In the genomic region with DNA sequence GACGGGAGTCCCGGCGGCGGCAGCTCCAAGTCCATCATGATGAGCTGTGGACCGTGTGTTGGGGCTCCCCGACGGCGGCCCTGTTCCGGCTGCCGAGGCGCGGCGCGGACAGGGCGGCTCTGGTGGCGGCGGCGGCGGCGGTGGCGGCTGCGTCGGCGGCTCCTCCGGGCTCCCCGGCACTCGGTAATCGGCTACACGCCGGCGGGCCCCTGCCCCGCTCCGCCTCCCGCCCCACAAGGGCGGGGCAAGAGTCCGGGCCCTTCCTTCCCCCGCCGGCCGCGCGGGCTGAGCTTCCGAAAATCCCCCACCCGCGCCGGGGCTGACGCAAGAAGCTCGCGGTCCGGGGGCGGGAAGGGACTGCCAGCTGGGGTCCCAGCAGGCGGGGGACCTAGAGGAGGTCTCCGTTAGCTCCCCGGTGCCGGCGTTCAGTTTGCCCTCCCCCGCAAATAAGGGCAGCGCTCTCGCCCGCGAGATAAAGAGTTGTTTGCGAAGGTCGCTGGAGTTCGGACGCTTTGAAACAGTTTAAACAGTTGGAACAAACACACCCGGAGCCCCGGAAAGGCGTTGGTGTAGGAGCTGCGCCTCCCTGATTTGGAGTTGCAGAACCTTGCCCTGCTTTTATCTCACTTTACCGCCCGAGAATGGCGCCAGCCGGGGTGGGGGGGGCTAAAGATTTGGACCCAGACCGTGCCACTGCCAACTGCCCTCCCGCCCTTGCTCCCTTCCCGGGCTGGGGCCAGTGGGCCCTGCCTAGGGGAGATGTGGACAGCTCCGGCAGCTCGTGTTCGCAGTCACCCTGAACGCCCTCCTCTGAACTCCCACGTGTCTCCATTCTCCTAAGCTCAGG, we compare ENCODE assay signal across 1 cellular context.
TF ChIP-seq lines count a peak whose summit lies in the region.

Gene NFE2L2, minus strand, starts transcription at position 189 of the 847 bp plus-strand sequence. Its CDS starts 151 bp downstream, at position 38.

TF ChIP-seq in HepG2, 621 proteins besides CTCF, POLR2A, EP300 and RAD21 (continued from another document and continues in another):
- TF ChIP-seq, protein P1, sequence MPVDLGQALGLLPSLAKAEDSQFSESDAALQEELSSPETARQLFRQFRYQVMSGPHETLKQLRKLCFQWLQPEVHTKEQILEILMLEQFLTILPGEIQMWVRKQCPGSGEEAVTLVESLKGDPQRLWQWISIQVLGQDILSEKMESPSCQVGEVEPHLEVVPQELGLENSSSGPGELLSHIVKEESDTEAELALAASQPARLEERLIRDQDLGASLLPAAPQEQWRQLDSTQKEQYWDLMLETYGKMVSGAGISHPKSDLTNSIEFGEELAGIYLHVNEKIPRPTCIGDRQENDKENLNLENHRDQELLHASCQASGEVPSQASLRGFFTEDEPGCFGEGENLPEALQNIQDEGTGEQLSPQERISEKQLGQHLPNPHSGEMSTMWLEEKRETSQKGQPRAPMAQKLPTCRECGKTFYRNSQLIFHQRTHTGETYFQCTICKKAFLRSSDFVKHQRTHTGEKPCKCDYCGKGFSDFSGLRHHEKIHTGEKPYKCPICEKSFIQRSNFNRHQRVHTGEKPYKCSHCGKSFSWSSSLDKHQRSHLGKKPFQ (CRISPR knock-in tag; IDR thresholded peaks at IDR 0.05; ENCODE audit: insufficient replicate concordance): peak; percentile 88
- TF ChIP-seq CCAR2 (optimal IDR thresholded peaks at IDR 0.05; ENCODE audit: low read depth, low read length) (peak; percentile 73), STAT6 (CRISPR knock-in tag; IDR thresholded peaks at IDR 0.05; ENCODE audit: borderline replicate concordance) (peak; percentile 84; the same call in 1 of the 2 replicates), MTA3 (CRISPR knock-in tag; IDR thresholded peaks at IDR 0.05) (no peak), ZNF772 (CRISPR knock-in tag; IDR thresholded peaks at IDR 0.05) (no peak; the same call in 1 of the 2 replicates), ZNF24 (IDR thresholded peaks at IDR 0.05) (no peak; the same call in 1 of the 2 replicates), KDM4B (CRISPR knock-in tag; IDR thresholded peaks at IDR 0.05) (no peak; the same call in none of the 2 replicates), ZNF256 (CRISPR knock-in tag; conservative IDR thresholded peaks at IDR 0.05) (no peak), RCOR2 (CRISPR knock-in tag; IDR thresholded peaks at IDR 0.05) (peak; percentile 76), U2AF1 (optimal IDR thresholded peaks at IDR 0.05; ENCODE audit: low read depth, low read length) (peak; percentile 84), ZNF543 (CRISPR knock-in tag; IDR thresholded peaks at IDR 0.05) (peak; percentile 96), NCOA5 (CRISPR knock-in tag; IDR thresholded peaks at IDR 0.05) (no peak), ZKSCAN1 (IDR thresholded peaks at IDR 0.05; ENCODE audit: low read length) (no peak), ZNF503 (CRISPR knock-in tag; IDR thresholded peaks at IDR 0.05) (peak; percentile 98), ATF1 (CRISPR knock-in tag; IDR thresholded peaks at IDR 0.05) (peak; percentile 71), NONO (IDR thresholded peaks at IDR 0.05) (no peak), NONO (CRISPR knock-in tag; conservative IDR thresholded peaks at IDR 0.05) (peak; percentile 83), ZNF460 (CRISPR knock-in tag; IDR thresholded peaks at IDR 0.05; ENCODE audit: borderline replicate concordance) (no peak; the same call in 1 of the 2 replicates), FOSL1 (CRISPR knock-in tag; IDR thresholded peaks at IDR 0.05; ENCODE audit: borderline replicate concordance) (no peak), SNAPC2 (CRISPR knock-in tag; IDR thresholded peaks at IDR 0.05) (peak; percentile 41; the same call in 1 of the 2 replicates), BHLHE40 (IDR thresholded peaks at IDR 0.05; ENCODE audit: low read length) (no peak), EED (CRISPR knock-in tag; IDR thresholded peaks at IDR 0.05) (no peak), PAX8 (CRISPR knock-in tag; IDR thresholded peaks at IDR 0.05; ENCODE audit: borderline replicate concordance) (peak; percentile 65; the same call in 1 of the 2 replicates), TEF (CRISPR knock-in tag; IDR thresholded peaks at IDR 0.05) (peak; percentile 21; the same call in 1 of the 2 replicates)
- TF ChIP-seq, protein P2, sequence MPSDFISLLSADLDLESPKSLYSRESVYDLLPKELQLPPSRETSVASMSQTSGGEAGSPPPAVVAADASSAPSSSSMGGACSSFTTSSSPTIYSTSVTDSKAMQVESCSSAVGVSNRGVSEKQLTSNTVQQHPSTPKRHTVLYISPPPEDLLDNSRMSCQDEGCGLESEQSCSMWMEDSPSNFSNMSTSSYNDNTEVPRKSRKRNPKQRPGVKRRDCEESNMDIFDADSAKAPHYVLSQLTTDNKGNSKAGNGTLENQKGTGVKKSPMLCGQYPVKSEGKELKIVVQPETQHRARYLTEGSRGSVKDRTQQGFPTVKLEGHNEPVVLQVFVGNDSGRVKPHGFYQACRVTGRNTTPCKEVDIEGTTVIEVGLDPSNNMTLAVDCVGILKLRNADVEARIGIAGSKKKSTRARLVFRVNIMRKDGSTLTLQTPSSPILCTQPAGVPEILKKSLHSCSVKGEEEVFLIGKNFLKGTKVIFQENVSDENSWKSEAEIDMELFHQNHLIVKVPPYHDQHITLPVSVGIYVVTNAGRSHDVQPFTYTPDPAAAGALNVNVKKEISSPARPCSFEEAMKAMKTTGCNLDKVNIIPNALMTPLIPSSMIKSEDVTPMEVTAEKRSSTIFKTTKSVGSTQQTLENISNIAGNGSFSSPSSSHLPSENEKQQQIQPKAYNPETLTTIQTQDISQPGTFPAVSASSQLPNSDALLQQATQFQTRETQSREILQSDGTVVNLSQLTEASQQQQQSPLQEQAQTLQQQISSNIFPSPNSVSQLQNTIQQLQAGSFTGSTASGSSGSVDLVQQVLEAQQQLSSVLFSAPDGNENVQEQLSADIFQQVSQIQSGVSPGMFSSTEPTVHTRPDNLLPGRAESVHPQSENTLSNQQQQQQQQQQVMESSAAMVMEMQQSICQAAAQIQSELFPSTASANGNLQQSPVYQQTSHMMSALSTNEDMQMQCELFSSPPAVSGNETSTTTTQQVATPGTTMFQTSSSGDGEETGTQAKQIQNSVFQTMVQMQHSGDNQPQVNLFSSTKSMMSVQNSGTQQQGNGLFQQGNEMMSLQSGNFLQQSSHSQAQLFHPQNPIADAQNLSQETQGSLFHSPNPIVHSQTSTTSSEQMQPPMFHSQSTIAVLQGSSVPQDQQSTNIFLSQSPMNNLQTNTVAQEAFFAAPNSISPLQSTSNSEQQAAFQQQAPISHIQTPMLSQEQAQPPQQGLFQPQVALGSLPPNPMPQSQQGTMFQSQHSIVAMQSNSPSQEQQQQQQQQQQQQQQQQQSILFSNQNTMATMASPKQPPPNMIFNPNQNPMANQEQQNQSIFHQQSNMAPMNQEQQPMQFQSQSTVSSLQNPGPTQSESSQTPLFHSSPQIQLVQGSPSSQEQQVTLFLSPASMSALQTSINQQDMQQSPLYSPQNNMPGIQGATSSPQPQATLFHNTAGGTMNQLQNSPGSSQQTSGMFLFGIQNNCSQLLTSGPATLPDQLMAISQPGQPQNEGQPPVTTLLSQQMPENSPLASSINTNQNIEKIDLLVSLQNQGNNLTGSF (CRISPR knock-in tag; IDR thresholded peaks at IDR 0.05): peak; percentile 62; the same call in 1 of the 2 replicates
- TF ChIP-seq, protein P3, sequence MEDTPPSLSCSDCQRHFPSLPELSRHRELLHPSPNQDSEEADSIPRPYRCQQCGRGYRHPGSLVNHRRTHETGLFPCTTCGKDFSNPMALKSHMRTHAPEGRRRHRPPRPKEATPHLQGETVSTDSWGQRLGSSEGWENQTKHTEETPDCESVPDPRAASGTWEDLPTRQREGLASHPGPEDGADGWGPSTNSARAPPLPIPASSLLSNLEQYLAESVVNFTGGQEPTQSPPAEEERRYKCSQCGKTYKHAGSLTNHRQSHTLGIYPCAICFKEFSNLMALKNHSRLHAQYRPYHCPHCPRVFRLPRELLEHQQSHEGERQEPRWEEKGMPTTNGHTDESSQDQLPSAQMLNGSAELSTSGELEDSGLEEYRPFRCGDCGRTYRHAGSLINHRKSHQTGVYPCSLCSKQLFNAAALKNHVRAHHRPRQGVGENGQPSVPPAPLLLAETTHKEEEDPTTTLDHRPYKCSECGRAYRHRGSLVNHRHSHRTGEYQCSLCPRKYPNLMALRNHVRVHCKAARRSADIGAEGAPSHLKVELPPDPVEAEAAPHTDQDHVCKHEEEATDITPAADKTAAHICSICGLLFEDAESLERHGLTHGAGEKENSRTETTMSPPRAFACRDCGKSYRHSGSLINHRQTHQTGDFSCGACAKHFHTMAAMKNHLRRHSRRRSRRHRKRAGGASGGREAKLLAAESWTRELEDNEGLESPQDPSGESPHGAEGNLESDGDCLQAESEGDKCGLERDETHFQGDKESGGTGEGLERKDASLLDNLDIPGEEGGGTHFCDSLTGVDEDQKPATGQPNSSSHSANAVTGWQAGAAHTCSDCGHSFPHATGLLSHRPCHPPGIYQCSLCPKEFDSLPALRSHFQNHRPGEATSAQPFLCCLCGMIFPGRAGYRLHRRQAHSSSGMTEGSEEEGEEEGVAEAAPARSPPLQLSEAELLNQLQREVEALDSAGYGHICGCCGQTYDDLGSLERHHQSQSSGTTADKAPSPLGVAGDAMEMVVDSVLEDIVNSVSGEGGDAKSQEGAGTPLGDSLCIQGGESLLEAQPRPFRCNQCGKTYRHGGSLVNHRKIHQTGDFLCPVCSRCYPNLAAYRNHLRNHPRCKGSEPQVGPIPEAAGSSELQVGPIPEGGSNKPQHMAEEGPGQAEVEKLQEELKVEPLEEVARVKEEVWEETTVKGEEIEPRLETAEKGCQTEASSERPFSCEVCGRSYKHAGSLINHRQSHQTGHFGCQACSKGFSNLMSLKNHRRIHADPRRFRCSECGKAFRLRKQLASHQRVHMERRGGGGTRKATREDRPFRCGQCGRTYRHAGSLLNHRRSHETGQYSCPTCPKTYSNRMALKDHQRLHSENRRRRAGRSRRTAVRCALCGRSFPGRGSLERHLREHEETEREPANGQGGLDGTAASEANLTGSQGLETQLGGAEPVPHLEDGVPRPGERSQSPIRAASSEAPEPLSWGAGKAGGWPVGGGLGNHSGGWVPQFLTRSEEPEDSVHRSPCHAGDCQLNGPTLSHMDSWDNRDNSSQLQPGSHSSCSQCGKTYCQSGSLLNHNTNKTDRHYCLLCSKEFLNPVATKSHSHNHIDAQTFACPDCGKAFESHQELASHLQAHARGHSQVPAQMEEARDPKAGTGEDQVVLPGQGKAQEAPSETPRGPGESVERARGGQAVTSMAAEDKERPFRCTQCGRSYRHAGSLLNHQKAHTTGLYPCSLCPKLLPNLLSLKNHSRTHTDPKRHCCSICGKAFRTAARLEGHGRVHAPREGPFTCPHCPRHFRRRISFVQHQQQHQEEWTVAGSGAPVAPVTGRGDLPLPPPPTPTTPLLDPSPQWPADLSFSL (CRISPR knock-in tag; IDR thresholded peaks at IDR 0.05): peak; percentile 75; the same call in 1 of the 2 replicates
- TF ChIP-seq, protein P4, sequence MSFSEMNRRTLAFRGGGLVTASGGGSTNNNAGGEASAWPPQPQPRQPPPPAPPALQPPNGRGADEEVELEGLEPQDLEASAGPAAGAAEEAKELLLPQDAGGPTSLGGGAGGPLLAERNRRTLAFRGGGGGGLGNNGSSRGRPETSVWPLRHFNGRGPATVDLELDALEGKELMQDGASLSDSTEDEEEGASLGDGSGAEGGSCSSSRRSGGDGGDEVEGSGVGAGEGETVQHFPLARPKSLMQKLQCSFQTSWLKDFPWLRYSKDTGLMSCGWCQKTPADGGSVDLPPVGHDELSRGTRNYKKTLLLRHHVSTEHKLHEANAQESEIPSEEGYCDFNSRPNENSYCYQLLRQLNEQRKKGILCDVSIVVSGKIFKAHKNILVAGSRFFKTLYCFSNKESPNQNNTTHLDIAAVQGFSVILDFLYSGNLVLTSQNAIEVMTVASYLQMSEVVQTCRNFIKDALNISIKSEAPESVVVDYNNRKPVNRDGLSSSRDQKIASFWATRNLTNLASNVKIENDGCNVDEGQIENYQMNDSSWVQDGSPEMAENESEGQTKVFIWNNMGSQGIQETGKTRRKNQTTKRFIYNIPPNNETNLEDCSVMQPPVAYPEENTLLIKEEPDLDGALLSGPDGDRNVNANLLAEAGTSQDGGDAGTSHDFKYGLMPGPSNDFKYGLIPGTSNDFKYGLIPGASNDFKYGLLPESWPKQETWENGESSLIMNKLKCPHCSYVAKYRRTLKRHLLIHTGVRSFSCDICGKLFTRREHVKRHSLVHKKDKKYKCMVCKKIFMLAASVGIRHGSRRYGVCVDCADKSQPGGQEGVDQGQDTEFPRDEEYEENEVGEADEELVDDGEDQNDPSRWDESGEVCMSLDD (CRISPR knock-in tag; IDR thresholded peaks at IDR 0.05; ENCODE audit: borderline replicate concordance): no peak; the same call in 1 of the 2 replicates
